Comparison of ENCODE assay signal across 8 cellular contexts in the genomic region with DNA sequence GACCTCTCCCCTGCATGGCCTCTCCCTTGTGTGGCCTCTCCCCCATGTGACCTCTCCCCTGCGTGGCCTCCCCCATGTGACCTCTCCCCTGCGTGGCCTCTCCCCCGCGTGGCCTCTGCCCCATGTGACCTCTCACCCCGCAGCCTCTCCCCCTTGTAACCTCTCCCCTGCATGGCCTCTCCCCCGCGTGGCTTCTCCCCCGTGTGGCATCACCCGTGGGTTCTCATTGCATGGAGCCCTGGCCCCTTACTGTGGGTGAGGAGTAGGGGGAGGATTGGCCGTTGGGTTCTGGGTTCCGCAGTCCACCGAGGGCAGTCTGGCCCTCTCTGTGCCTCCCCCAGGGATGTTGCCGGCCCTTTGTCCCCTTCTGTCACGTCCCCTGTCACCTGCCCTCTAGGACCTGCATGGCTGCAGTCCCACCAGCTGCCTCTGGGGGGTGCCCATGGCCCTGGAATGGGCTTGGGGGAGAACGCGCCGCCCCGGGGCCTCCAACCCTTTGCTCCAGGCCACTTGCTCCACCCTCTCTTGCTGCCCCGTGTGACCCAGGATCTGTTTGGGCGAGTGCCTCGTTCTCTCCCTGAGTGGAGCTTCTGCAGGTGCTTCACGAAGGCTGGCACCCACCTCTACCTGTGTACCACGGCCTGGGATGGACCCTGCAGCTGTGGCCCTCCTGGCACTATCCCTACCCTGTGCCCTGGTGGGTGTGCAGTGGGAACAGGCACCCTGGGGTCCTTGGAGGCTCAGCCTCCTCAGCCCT. TPM values are rescaled to one million over a fixed set of nuclear protein-coding genes. Genes with fewer than 3 reads are reported as not detected.
A peak's percentile ranks its signal among the peaks of the same experiment; 100 is the strongest.
DNase-seq lines count a peak whose midpoint lies in the region; ATAC-seq and TF ChIP-seq lines count a peak whose summit lies in the region.

No MANE protein-coding gene starts in this region.

- TF ChIP-seq CTCF in GM12874 (IDR thresholded peaks at IDR 0.05; ENCODE audit: insufficient read depth, low read depth, low read length), result peak; percentile 99

- no peak overlapping the region for H3K27ac ChIP-seq in caudate nucleus (ENCODE audit: low read depth, low read length)

- DNase-seq in NCI-H345 (lab: John Stamatoyannopoulos, UW) (peak; percentile 90), caudate nucleus (lab: John Stamatoyannopoulos, UW) (peak in 55 of 61 donors; percentile 18 to 82 (median 61)), left colon (peak; percentile 85 to 94)
- DNase-seq in activated CD4-positive, CD25-positive, alpha-beta regulatory T cell treated with anti-CD3 and anti-CD28 coated beads, Interleukin-2, amount 50 U/mL, for 72 hours, result peak; percentile 94
- peak; percentile 76 for DNase-seq in stimulated activated CD4-positive, alpha-beta T cell treated with anti-CD3 and anti-CD28 coated beads, Interleukin-2, amount 100 ng/mL, for 4 hours (ENCODE audit: low read depth)

- intact Hi-C loops in left colon (cut with DNase I, micrococcal nuclease), result loop anchor here in 1 of 2 donors (5.0 kb wide), 1 partner anchor 167 kb away; no protein-coding TSS in a partner anchor

- ATAC-seq in HG02981 (IDR thresholded peaks at IDR 0.05; ENCODE audit: unreplicated experiment), result peak; percentile 70
- ATAC-seq in left colon, result peak; percentile 75
- no peak for ATAC-seq in HG03457 (IDR thresholded peaks at IDR 0.05; ENCODE audit: unreplicated experiment)

RNA-seq across cellular contexts. Expression of a gene that starts 21.3 kb away (rescaled TPM):
- 10 to 100 TPM; 13.0 to 18.5 TPM for total RNA-seq in left colon

RNA-seq across cellular contexts. Expression of a gene that starts 34.6 kb away (rescaled TPM):
- total RNA-seq in left colon, result 10 to 100 TPM; 69.1 to 74.4 TPM

RNA-seq across cellular contexts. Expression of a gene that starts 54.3 kb away (rescaled TPM):
- 100 to 1,000 TPM in 1 of 2 donors, 10 to 100 TPM in 1; 97.5 to 105 TPM for total RNA-seq in left colon
